In the genomic region with DNA sequence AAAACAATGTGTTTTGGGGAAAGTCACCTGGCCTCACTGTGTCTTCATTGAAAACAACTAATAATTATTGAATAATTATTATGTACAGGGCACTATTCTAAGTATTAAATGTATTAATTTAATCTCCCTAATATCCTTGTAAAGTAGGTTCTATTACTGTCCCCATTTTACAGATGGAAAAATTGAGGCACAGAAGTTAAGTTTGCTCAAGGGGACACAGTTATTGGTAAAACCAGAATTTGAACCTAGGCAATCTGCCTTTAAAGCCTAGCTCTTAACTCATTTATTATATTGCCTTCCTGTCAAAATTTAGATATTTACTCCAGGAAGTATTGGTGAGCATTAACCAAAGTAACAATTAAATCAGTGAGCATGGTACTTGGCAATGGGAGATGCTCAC, we compare ENCODE assay signal across 35 cellular contexts.
"Had no signal": no experiment of that assay in that cellular context is flagged by ENCODE, and none has a peak within 500 bp of the region (broad histone marks: within the 10 kb centered on the region; RNA-seq: fewer than 3 reads in every experiment).

No MANE protein-coding gene starts in this region.

- H3K9me3 ChIP-seq: MG63 had no signal

- H3K27me3 ChIP-seq: MG63 had no signal

- DNase-seq: Karpas-422, Kasumi-1, MG63, MM.1S, MV-4-11, NCI-H1048, NCI-H1092, NCI-H1092 treated with DMSO at 0.1 percent for 48 hours, NCI-H1105, NCI-H1105 treated with DMSO at 0.1 percent for 48 hours, NCI-H1417, NCI-H1417 treated with DMSO at 0.1 percent for 48 hours, NCI-H1436, NCI-H1436 treated with DMSO at 0.1 percent for 48 hours, NCI-H146, NCI-H1694, NCI-H1694 treated with DMSO at 0.1 percent for 48 hours, NCI-H187, NCI-H187 treated with DMSO at 0.1 percent for 48 hours, NCI-H1930, NCI-H2029, NCI-H2029 treated with DMSO at 0.1 percent for 48 hours, NCI-H2081, NCI-H2081 treated with DMSO at 0.1 percent for 48 hours, NCI-H2107, NCI-H2171 treated with DMSO at 0.1 percent for 48 hours, NCI-H2227 treated with DMSO at 0.1 percent for 48 hours, NCI-H226, NCI-H345, NCI-H446, NCI-H446 treated with DMSO at 0.1 percent for 48 hours, NCI-H510A, NCI-H510A treated with DMSO at 0.1 percent for 48 hours, NCI-H524, NCI-H524 treated with DMSO at 0.1 percent for 48 hours had no signal

- H3K4me3 ChIP-seq: MG63 had no signal
